In genomic region chr10:24822557-24822956, GRCh38 we compare ENCODE assay signal across 12 cellular contexts.
A peak's percentile ranks its signal among the peaks of the same experiment; 100 is the strongest.
DNase-seq lines count a peak whose midpoint lies in the region; ATAC-seq, FAIRE-seq and TF ChIP-seq lines count a peak whose summit lies in the region.
"Had no signal": no experiment of that assay in that cellular context is flagged by ENCODE, and none has a peak within 500 bp of the region (broad histone marks: within the 10 kb centered on the region; RNA-seq: fewer than 3 reads in every experiment).

No MANE protein-coding gene starts in this region.

- no peak for TF ChIP-seq POLR2A in GM12891 (IDR thresholded peaks at IDR 0.05; ENCODE audit: low read depth, low read length)

- peak; percentile 40 for FAIRE-seq in GM12891 (lab: Jason Lieb, UNC)
- FAIRE-seq: islet of Langerhans had no signal

- H3K27ac ChIP-seq in epithelial cell of prostate = peak overlapping the region; percentile 86
- H3K27ac ChIP-seq: colonic mucosa, right atrium auricular region had no signal

- DNase-seq in GM12891 (ENCODE audit: insufficient read length, low spot score) (peak; percentile 13), epithelial cell of prostate (ENCODE audit: low read depth, low spot score) (no peak), COR-L47 (lab: John Stamatoyannopoulos, UW) (no peak), NCI-H2171 treated with DMSO at 0.1 percent for 48 hours (lab: John Stamatoyannopoulos, UW) (no peak), activated gamma-delta T cell treated with Interleukin-2 at 50 U/mL for 16 hours (no peak), GM03348 (ENCODE audit: low spot score) (no peak)
- DNase-seq: colonic mucosa, DMS79 had no signal

- peak; percentile 54 for ATAC-seq in GM19438 (IDR thresholded peaks at IDR 0.05; ENCODE audit: low read depth, unreplicated experiment)
- ATAC-seq in HG03103 (IDR thresholded peaks at IDR 0.05; ENCODE audit: low read depth, unreplicated experiment) = peak; percentile 82

TF ChIP-seq in GM12891, 5 proteins besides CTCF, POLR2A, EP300 and RAD21:
- TF ChIP-seq TAF1 (IDR thresholded peaks at IDR 0.05; ENCODE audit: low read depth, low read length) = no peak
- TF ChIP-seq SPI1 (IDR thresholded peaks at IDR 0.05; ENCODE audit: low read depth, low read length) = peak; percentile 36; the same call in 1 of the 2 replicates
